1 cellular context compared by ENCODE assay signal in genomic region chr17:42750730-42751356, GRCh38.
TF ChIP-seq lines count a peak whose summit lies in the region.

No MANE protein-coding gene starts in this region.

TF ChIP-seq in HepG2, 621 proteins besides CTCF, POLR2A, EP300 and RAD21:
- TF ChIP-seq GTF2F1 (IDR thresholded peaks at IDR 0.05; ENCODE audit: low read length) (no peak), TBX2 (CRISPR knock-in tag; IDR thresholded peaks at IDR 0.05; ENCODE audit: borderline replicate concordance) (0 out of 2 replicates have a peak, but pooled peaks have one; percentile 4)
